Comparison of ENCODE assay signal across 8 cellular contexts in the genomic region with DNA sequence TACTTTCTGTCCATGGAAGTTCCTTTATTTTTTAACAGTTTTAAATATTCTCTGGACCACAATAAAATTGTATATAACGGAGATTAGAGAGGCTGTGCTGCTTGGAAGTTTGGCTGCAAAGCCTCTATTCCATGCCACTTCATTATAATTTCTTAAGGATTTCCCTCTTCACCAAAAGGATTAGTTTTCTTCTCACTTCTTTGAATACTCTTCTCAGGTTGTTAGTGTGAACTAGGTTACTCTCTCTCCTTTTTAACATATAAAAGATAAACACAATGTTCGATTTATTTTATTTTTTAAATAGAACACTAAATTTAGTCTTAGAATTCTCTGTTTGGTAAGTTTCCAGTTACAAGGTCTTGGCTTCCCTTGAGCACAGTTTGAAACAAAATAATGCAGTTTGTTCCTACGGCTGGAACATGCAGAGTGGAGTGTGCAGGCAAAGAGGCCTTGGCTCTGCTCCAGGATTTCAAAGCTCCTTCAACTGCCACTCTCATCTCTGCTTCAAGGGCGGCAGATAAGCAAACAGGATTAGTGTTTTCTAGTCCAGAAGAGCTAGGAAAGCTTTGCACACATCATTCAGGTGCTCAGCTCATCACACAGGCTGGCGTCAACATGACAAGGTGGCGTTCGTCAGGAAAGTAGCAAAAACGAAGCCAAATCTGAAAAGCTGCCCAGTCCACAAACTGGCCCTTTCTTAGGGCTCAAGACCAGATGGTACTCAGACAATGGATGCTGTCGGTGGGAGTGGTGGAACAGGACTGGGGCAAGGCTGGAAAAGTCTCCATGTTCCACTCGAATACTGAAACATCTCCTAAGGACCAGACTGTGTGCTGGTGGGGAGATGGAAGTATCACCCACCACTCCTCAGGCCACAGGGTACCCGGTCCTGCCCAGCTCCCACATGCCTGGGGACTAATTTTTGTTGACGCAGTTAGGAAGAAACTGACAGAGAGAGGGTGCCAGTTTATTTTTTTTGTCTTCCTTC.
DNase-seq lines count a peak whose midpoint lies in the region; ATAC-seq, FAIRE-seq and TF ChIP-seq lines count a peak whose summit lies in the region.

No MANE protein-coding gene starts in this region.

- in situ Hi-C loops in HepG2 (cut with HindIII; ENCODE audit: extremely low pct_ligation_motif_present, low pct_unique_long_range_greater_than_20kb) = no loop called here
- in situ Hi-C loops in gastrocnemius medialis (cut with MboI; ENCODE audit: low sequenced_read_pairs in 4 of 4) = no loop called here

- no peak overlapping the region for H3K9ac ChIP-seq in HepG2 (ENCODE audit: insufficient read depth, low read depth, low read length)

- ATAC-seq in HepG2 = peak; percentile 87
- no peak for ATAC-seq in right lobe of liver
- ATAC-seq in GM18498 (IDR thresholded peaks at IDR 0.05; ENCODE audit: unreplicated experiment) = no peak
- no peak for ATAC-seq in gastrocnemius medialis
- no peak for ATAC-seq in HG03097 (IDR thresholded peaks at IDR 0.05; ENCODE audit: low FRiP score, unreplicated experiment)

- no peaks in the 10 kb centered on the region for H3K79me2 ChIP-seq in HepG2 (ENCODE audit: insufficient read depth, low read length)

- H3K9me3 ChIP-seq in HepG2 (ENCODE audit: low read length) (no peaks in the 10 kb centered on the region), right lobe of liver (no peaks in the 10 kb centered on the region), WERI-Rb-1 (ENCODE audit: severe bottlenecking) (no peaks in the 10 kb centered on the region), gastrocnemius medialis (no peaks in the 10 kb centered on the region)

- no peak overlapping the region for H3K4me3 ChIP-seq in HepG2 (replicated peaks in 1 of 3; ENCODE audit: insufficient read depth in 1 of 3, low read depth in 2 of 3, low read length in 3 of 3)
- H3K4me3 ChIP-seq in right lobe of liver = no peak overlapping the region
- no peak overlapping the region for H3K4me3 ChIP-seq in WERI-Rb-1 (ENCODE audit: low read depth, low read length)
- H3K4me3 ChIP-seq in gastrocnemius medialis = no peak overlapping the region

- H3K4me1 ChIP-seq in HepG2 (ENCODE audit: insufficient read depth, low read length) (peaks cover 17% of the 10 kb centered on the region), right lobe of liver (peaks cover 0 to 9% (median 0%) of the 10 kb centered on the region in 4 donors), gastrocnemius medialis (peaks cover 0 to 5% of the 10 kb centered on the region in 2 donors)

- H3K27ac ChIP-seq in HepG2 (ENCODE audit: extremely low read length, insufficient read depth, low read length) = peak overlapping the region; percentile 35
- H3K27ac ChIP-seq in right lobe of liver = no peak overlapping the region
- peak overlapping the region; percentile 86 for H3K27ac ChIP-seq in WERI-Rb-1
- H3K27ac ChIP-seq in gastrocnemius medialis = no peak overlapping the region

- H3K36me3 ChIP-seq in HepG2 (replicated peaks in 1 of 2; ENCODE audit: control insufficient read depth in 1 of 2, insufficient read depth in 2 of 2, low read length in 2 of 2) (peaks cover 3 to 14% of the 10 kb centered on the region in 2 experiments; a peak in 1 of 5 replicates), right lobe of liver (no peaks in the 10 kb centered on the region), WERI-Rb-1 (peaks cover 5% of the 10 kb centered on the region), gastrocnemius medialis (no peaks in the 10 kb centered on the region)

- H2AFZ ChIP-seq in HepG2 (ENCODE audit: low read length) = no peak overlapping the region

- TF ChIP-seq EP300 in HepG2 (IDR thresholded peaks at IDR 0.05; ENCODE audit: low read depth in 2 of 2, low read length in 2 of 2) (peak in 1 of 2 experiments; percentile 37; a peak in 1 of 4 replicates), HepG2 (CRISPR knock-in tag; IDR thresholded peaks at IDR 0.05; ENCODE audit: borderline replicate concordance) (no peak)

- CTCF ChIA-PET in HepG2 (lab: Yijun Ruan, JAX; ENCODE audit: low intra/inter-chr PET ratio, low total read pairs) = no interaction called here

- BruUV-seq in HepG2 (replicated peaks; lab: Mats Ljungman, UMichigan) = no TSS peak

- FAIRE-seq in HepG2 (lab: Jason Lieb, UNC) = peak; percentile 76

- TF ChIP-seq CTCF in HepG2 (CRISPR knock-in tag; IDR thresholded peaks at IDR 0.05) = no peak
- TF ChIP-seq CTCF in right lobe of liver (IDR thresholded peaks at IDR 0.05) = no peak
- no peak for TF ChIP-seq CTCF in WERI-Rb-1 (IDR thresholded peaks at IDR 0.05; ENCODE audit: low read depth, low read length)
- no peak for TF ChIP-seq CTCF in gastrocnemius medialis (IDR thresholded peaks at IDR 0.05 in 4 of 5, conservative IDR thresholded peaks at IDR 0.05 in 1 of 5)

- DNase-seq in HepG2 (ENCODE audit: low spot score) (peak; percentile 72), right lobe of liver (no peak), WERI-Rb-1 (peak; percentile 89), iris pigment epithelial cell (ENCODE audit: low read depth) (peak; percentile 68), gastrocnemius medialis (no peak)
- DNase-seq in stimulated activated naive CD4-positive, alpha-beta T cell (lab: John Stamatoyannopoulos, UW) = no peak

- 52% methylated on average over 12 of the region's 12 CpGs for WGBS in HepG2 (ENCODE audit: low lambda C conversion rate)
- WGBS in right lobe of liver (ENCODE audit: insufficient coverage, low coverage, low lambda C conversion rate, missing lambda C conversion rate) = 83% methylated on average over 8 of the region's 12 CpGs

- TF ChIP-seq POLR2A in HepG2 (IDR thresholded peaks at IDR 0.05; ENCODE audit: insufficient read depth in 1 of 2, low read depth in 2 of 2, low read length in 2 of 2) (no peak), right lobe of liver (IDR thresholded peaks at IDR 0.05) (no peak), gastrocnemius medialis (IDR thresholded peaks at IDR 0.05) (no peak)

- H3K27me3 ChIP-seq in HepG2 (ENCODE audit: control insufficient read depth in 1 of 2, insufficient read depth in 2 of 2, low read length in 2 of 2) (no peaks in the 10 kb centered on the region), right lobe of liver (no peaks in the 10 kb centered on the region), WERI-Rb-1 (ENCODE audit: insufficient read depth, low read depth, severe bottlenecking) (no peaks in the 10 kb centered on the region), gastrocnemius medialis (no peaks in the 10 kb centered on the region)

- peak overlapping the region; percentile 34; the same call in 1 of the 2 replicates for H3K4me2 ChIP-seq in HepG2 (ENCODE audit: low read depth, low read length)

- no peak for TF ChIP-seq RAD21 in HepG2 (CRISPR knock-in tag; IDR thresholded peaks at IDR 0.05)

- intact Hi-C loops in HepG2 (cut with micrococcal nuclease; ENCODE audit: unreplicated experiment) = no loop called here
- intact Hi-C loops in right lobe of liver (cut with DNase I) = no loop called here
- intact Hi-C loops in gastrocnemius medialis (cut with DNase I; ENCODE audit: low total_unique reads) = no loop called here

- POLR2A ChIA-PET in HepG2 (lab: Yijun Ruan, JAX) = no interaction called here

- H4K20me1 ChIP-seq in HepG2 (ENCODE audit: insufficient read depth, low read length) = peaks cover 5% of the 10 kb centered on the region; the same call in 1 of the 2 replicates

TF ChIP-seq in HepG2, 621 proteins besides CTCF, POLR2A, EP300 and RAD21 (continues in another document):
- TF ChIP-seq KMT2A (CRISPR knock-in tag; IDR thresholded peaks at IDR 0.05) (no peak), KDM5A (IDR thresholded peaks at IDR 0.05; ENCODE audit: borderline replicate concordance, low read length) (no peak), SP140L (CRISPR knock-in tag; IDR thresholded peaks at IDR 0.05; ENCODE audit: borderline replicate concordance) (no peak), STAG1 (CRISPR knock-in tag; IDR thresholded peaks at IDR 0.05) (no peak), ZMYM4 (CRISPR knock-in tag; IDR thresholded peaks at IDR 0.05) (peak; percentile 52; the same call in 1 of the 2 replicates), NFE2L1 (CRISPR knock-in tag; IDR thresholded peaks at IDR 0.05; ENCODE audit: borderline replicate concordance) (no peak), ZNF616 (CRISPR knock-in tag; IDR thresholded peaks at IDR 0.05; ENCODE audit: low read depth) (no peak), TCF7 (IDR thresholded peaks at IDR 0.05; ENCODE audit: low read depth) (peak; percentile 72), ARID2 (CRISPR knock-in tag; IDR thresholded peaks at IDR 0.05; ENCODE audit: borderline replicate concordance) (no peak), NR2F2 (IDR thresholded peaks at IDR 0.05; ENCODE audit: borderline replicate concordance, low read depth) (no peak), ZSCAN20 (CRISPR knock-in tag; IDR thresholded peaks at IDR 0.05; ENCODE audit: borderline replicate concordance) (no peak), HCFC1 (IDR thresholded peaks at IDR 0.05; ENCODE audit: low read depth, low read length) (no peak), RFXAP (CRISPR knock-in tag; IDR thresholded peaks at IDR 0.05; ENCODE audit: borderline replicate concordance) (no peak), ZNF556 (CRISPR knock-in tag; IDR thresholded peaks at IDR 0.05; ENCODE audit: borderline replicate concordance) (no peak), NFIC (IDR thresholded peaks at IDR 0.05; ENCODE audit: low read length) (peak; percentile 33; the same call in 1 of the 2 replicates), ZNF720 (CRISPR knock-in tag; IDR thresholded peaks at IDR 0.05) (no peak), HHEX (CRISPR knock-in tag; IDR thresholded peaks at IDR 0.05) (no peak), ZNF160 (CRISPR knock-in tag; IDR thresholded peaks at IDR 0.05) (no peak), SOX6 (IDR thresholded peaks at IDR 0.05) (no peak), SOX6 (CRISPR knock-in tag; IDR thresholded peaks at IDR 0.05) (0 out of 2 replicates have a peak, but pooled peaks have one; percentile 10), HMGA1 (CRISPR knock-in tag; conservative IDR thresholded peaks at IDR 0.05) (no peak)
- TF ChIP-seq, protein P1, sequence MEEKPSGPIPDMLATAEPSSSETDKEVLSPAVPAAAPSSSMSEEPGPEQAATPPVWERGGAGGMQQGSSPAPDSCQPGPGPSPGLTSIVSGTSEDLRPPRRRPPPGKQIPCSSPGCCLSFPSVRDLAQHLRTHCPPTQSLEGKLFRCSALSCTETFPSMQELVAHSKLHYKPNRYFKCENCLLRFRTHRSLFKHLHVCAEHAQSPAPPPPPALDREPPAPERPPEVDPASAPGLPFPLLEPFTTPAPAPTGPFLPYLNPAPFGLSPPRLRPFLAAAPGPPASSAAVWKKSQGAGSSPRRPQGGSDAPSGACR (CRISPR knock-in tag; IDR thresholded peaks at IDR 0.05) = no peak
- TF ChIP-seq, protein P2, sequence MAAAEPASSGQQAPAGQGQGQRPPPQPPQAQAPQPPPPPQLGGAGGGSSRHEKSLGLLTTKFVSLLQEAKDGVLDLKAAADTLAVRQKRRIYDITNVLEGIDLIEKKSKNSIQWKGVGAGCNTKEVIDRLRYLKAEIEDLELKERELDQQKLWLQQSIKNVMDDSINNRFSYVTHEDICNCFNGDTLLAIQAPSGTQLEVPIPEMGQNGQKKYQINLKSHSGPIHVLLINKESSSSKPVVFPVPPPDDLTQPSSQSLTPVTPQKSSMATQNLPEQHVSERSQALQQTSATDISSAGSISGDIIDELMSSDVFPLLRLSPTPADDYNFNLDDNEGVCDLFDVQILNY (CRISPR knock-in tag; conservative IDR thresholded peaks at IDR 0.05) = no peak

Comparison
In these comparisons a context has a peak if more than half of its experiments do, and no peak if none do; other contexts are left out.
1. DNase-seq: peak in HepG2 (single experiment), WERI-Rb-1 (single experiment) and iris pigment epithelial cell (single experiment); none in right lobe of liver (0 of 3), stimulated activated naive CD4-positive, alpha-beta T cell (0 of 6) and gastrocnemius medialis (0 of 2).
2. H3K27ac ChIP-seq: peak in HepG2 (single experiment) and WERI-Rb-1 (single experiment); none in right lobe of liver (0 of 3) and gastrocnemius medialis (0 of 4).